Comparison of ENCODE assay signal across 13 cellular contexts in genomic region chr1:47211796-47212269, GRCh38. TPM values are rescaled to one million over a fixed set of nuclear protein-coding genes. Genes with fewer than 3 reads are reported as not detected.
A peak's percentile ranks its signal among the peaks of the same experiment; 100 is the strongest.
DNase-seq lines count a peak whose midpoint lies in the region; ATAC-seq and TF ChIP-seq lines count a peak whose summit lies in the region.
"Had no signal": no experiment of that assay in that cellular context is flagged by ENCODE, and none has a peak within 500 bp of the region (broad histone marks: within the 10 kb centered on the region; RNA-seq: fewer than 3 reads in every experiment).

No MANE protein-coding gene starts in this region.

- no peaks in the 10 kb centered on the region for H3K9me2 ChIP-seq in hepatocyte (replicated peaks; ENCODE audit: insufficient read depth)

- H2AFZ ChIP-seq in hepatocyte: no peak overlapping the region

- H3K36me3 Mint-ChIP-seq in neural crest cell (ENCODE audit: low read depth): no peaks in the 10 kb centered on the region
- H3K36me3 Mint-ChIP-seq: activated naive CD4-positive, alpha-beta T cell treated with anti-CD3 and anti-CD28 coated beads, Interleukin-2, amount 50 U/mL, for 24 hours had no signal

- H4K20me1 ChIP-seq in BLaER1 treated with 17β-estradiol and CSF1 and Interleukin-3, amounts not matched to agents 10 nM and 100 nM: no peaks in the 10 kb centered on the region
- H4K20me1 ChIP-seq in hepatocyte (ENCODE audit: insufficient read depth, poor library complexity, severe bottlenecking): no peaks in the 10 kb centered on the region

- peak overlapping the region; percentile 46 to 95 (median 84) for H3K4me2 ChIP-seq in BLaER1 treated with 17β-estradiol and CSF1 and Interleukin-3, amounts not matched to agents 10 nM and 100 nM
- no peak overlapping the region for H3K4me2 ChIP-seq in hepatocyte

- peaks cover 34% of the 10 kb centered on the region for H3K27me3 Mint-ChIP-seq in neural crest cell (ENCODE audit: low read depth)

- H3K27ac Mint-ChIP-seq in neural crest cell (ENCODE audit: unreplicated experiment): peak overlapping the region; percentile 50
- H3K27ac Mint-ChIP-seq: activated naive CD4-positive, alpha-beta T cell treated with anti-CD3 and anti-CD28 coated beads, Interleukin-2, amount 50 U/mL, for 24 hours had no signal

- DNase-seq in neural crest cell (ENCODE audit: low read depth, low spot score) (no peak), NCI-H2081 (lab: John Stamatoyannopoulos, UW) (no peak), COR-L47 (lab: John Stamatoyannopoulos, UW) (no peak), hepatocyte (ENCODE audit: low spot score) (no peak)
- DNase-seq: cortex of kidney; NK-92 treated with Interleukin-12 subunit alpha and Interleukin-12 subunit beta, amount 100 ng/mL, for 24 hours had no signal

- H3K27me3 ChIP-seq in BLaER1 treated with 17β-estradiol and CSF1 and Interleukin-3, amounts not matched to agents 10 nM and 100 nM: no peaks in the 10 kb centered on the region
- H3K27me3 ChIP-seq in gastroesophageal sphincter (peaks cover 45% of the 10 kb centered on the region), hepatocyte (peaks cover 26% of the 10 kb centered on the region)
- H3K27me3 ChIP-seq: vagina had no signal

- TF ChIP-seq CTCF in gastroesophageal sphincter (IDR thresholded peaks at IDR 0.05): no peak
- TF ChIP-seq CTCF in neural crest cell (conservative IDR thresholded peaks at IDR 0.05): no peak
- TF ChIP-seq CTCF in hepatocyte (IDR thresholded peaks at IDR 0.05; ENCODE audit: poor library complexity): no peak

- H3K4me3 ChIP-seq in BLaER1 treated with 17β-estradiol and CSF1 and Interleukin-3, amounts not matched to agents 10 nM and 100 nM: peak overlapping the region in 4 of 10 experiments; percentile 27 to 57 (median 32); a peak in 7 of 20 replicates
- H3K4me3 ChIP-seq in gastroesophageal sphincter (no peak overlapping the region), hepatocyte (no peak overlapping the region)
- H3K4me3 ChIP-seq: vagina had no signal

- peaks cover 20 to 71% (median 42%) of the 10 kb centered on the region in 10 experiments for H3K4me1 ChIP-seq in BLaER1 treated with 17β-estradiol and CSF1 and Interleukin-3, amounts not matched to agents 10 nM and 100 nM
- H3K4me1 ChIP-seq in gastroesophageal sphincter: peaks cover 0 to 5% (median 0%) of the 10 kb centered on the region in 3 donors
- H3K4me1 ChIP-seq in hepatocyte (ENCODE audit: insufficient read depth): peaks cover 7% of the 10 kb centered on the region
- H3K4me1 ChIP-seq: vagina had no signal

- peak overlapping the region in 10 of 11 experiments; percentile 11 to 90 (median 77); a peak in 17 of 22 replicates for H3K27ac ChIP-seq in BLaER1 treated with 17β-estradiol and CSF1 and Interleukin-3, amounts not matched to agents 10 nM and 100 nM
- H3K27ac ChIP-seq in gastroesophageal sphincter: peak overlapping the region in 3 of 4 donors; percentile 25 to 50 (median 43)
- H3K27ac ChIP-seq in hepatocyte: no peak overlapping the region
- H3K27ac ChIP-seq: vagina had no signal

- H3K79me2 ChIP-seq in hepatocyte: no peaks in the 10 kb centered on the region

- H3K9me3 ChIP-seq in BLaER1 treated with 17β-estradiol and CSF1 and Interleukin-3, amounts not matched to agents 10 nM and 100 nM (replicated peaks in 1 of 11): no peaks in the 10 kb centered on the region
- H3K9me3 ChIP-seq in gastroesophageal sphincter (no peaks in the 10 kb centered on the region), hepatocyte (ENCODE audit: low read depth) (no peaks in the 10 kb centered on the region)
- H3K9me3 ChIP-seq: vagina had no signal

- ATAC-seq in gastroesophageal sphincter (peak; percentile 74), GM19351 (IDR thresholded peaks at IDR 0.05; ENCODE audit: unreplicated experiment) (no peak)

- H3K4me3 Mint-ChIP-seq in neural crest cell: no peak overlapping the region
- H3K4me3 Mint-ChIP-seq: activated naive CD4-positive, alpha-beta T cell treated with anti-CD3 and anti-CD28 coated beads, Interleukin-2, amount 50 U/mL, for 24 hours had no signal

- no peaks in the 10 kb centered on the region for H3K36me3 ChIP-seq in BLaER1 treated with 17β-estradiol and CSF1 and Interleukin-3, amounts not matched to agents 10 nM and 100 nM
- H3K36me3 ChIP-seq in gastroesophageal sphincter (no peaks in the 10 kb centered on the region), hepatocyte (replicated peaks; ENCODE audit: insufficient read depth, low read depth) (no peaks in the 10 kb centered on the region)
- H3K36me3 ChIP-seq: vagina had no signal

- peaks cover 18% of the 10 kb centered on the region for H3K4me1 Mint-ChIP-seq in neural crest cell
- H3K4me1 Mint-ChIP-seq: activated naive CD4-positive, alpha-beta T cell treated with anti-CD3 and anti-CD28 coated beads, Interleukin-2, amount 50 U/mL, for 24 hours had no signal

- WGBS in gastroesophageal sphincter (ENCODE audit: low coverage in 1 of 2), 2 donors: 34 to 44% methylated on average over 3 to 8 of the region's 9 CpGs
- WGBS in hepatocyte (ENCODE audit: low lambda C conversion rate, missing lambda C conversion rate): 67% methylated on average over 9 of the region's 9 CpGs

- peak overlapping the region in 9 of 11 experiments; percentile 28 to 73 (median 63); a peak in 13 of 22 replicates for H3K9ac ChIP-seq in BLaER1 treated with 17β-estradiol and CSF1 and Interleukin-3, amounts not matched to agents 10 nM and 100 nM

- no peak for TF ChIP-seq EP300 in gastroesophageal sphincter (IDR thresholded peaks at IDR 0.05)

- no peaks in the 10 kb centered on the region for H3K9me3 Mint-ChIP-seq in neural crest cell
- H3K9me3 Mint-ChIP-seq: activated naive CD4-positive, alpha-beta T cell treated with anti-CD3 and anti-CD28 coated beads, Interleukin-2, amount 50 U/mL, for 24 hours had no signal

- no peak for TF ChIP-seq POLR2A in gastroesophageal sphincter (IDR thresholded peaks at IDR 0.05)

TF ChIP-seq in PFSK-1, 5 proteins besides CTCF, POLR2A, EP300 and RAD21:
- TF ChIP-seq REST (IDR thresholded peaks at IDR 0.05; ENCODE audit: insufficient read depth in 1 of 2, low read depth in 2 of 2, low read length in 2 of 2): no peak
- 0 out of 2 replicates have a peak, but pooled peaks have one; percentile 42 for TF ChIP-seq POLR2AphosphoS5 (IDR thresholded peaks at IDR 0.05; ENCODE audit: low read depth, low read length)

RNA-seq across cellular contexts. Expression of gene TAL1, which starts 20.2 kb away (rescaled TPM):
- not detected for polyA plus RNA-seq in PFSK-1 (2012; ENCODE audit: insufficient read length, low read depth)
- total RNA-seq in gastroesophageal sphincter: 1 to 10 TPM; 3.0 to 4.2 (median 3.6) TPM
- total RNA-seq in neural crest cell: 0.11 and 0.21 TPM in 2 replicates
- 0.08 and 0.13 TPM in 2 replicates for total RNA-seq in hepatocyte
- 0.68 TPM in 1 of 2 replicates, not detected in the other for polyA plus RNA-seq in hepatocyte
- total RNA-seq: HT-29 had no signal

RNA-seq across cellular contexts. Expression of gene PDZK1IP1, which starts 22.0 kb away (rescaled TPM):
- polyA plus RNA-seq in PFSK-1 (2012; ENCODE audit: insufficient read length, low read depth): not detected
- total RNA-seq in gastroesophageal sphincter: 10 to 100 TPM in 1 of 4 donors, under 1 TPM in 1, not detected in 2; 0.78 to 13.0 TPM
- not detected in 2 replicates for total RNA-seq in neural crest cell
- total RNA-seq in hepatocyte: 0.37 TPM in 1 of 2 replicates, not detected in the other
- 0.71 TPM in 1 of 2 replicates, not detected in the other for polyA plus RNA-seq in hepatocyte
